ENCODE assay signal across 1 cellular context in genomic region chr7:56081626-56082340, GRCh38.
A peak's percentile ranks its signal among the peaks of the same experiment; 100 is the strongest.
TF ChIP-seq lines count a peak whose summit lies in the region.

No MANE protein-coding gene starts in this region.

TF ChIP-seq in K562, 482 proteins besides CTCF, POLR2A, EP300 and RAD21:
- TF ChIP-seq POLR2G (IDR thresholded peaks at IDR 0.05; ENCODE audit: low read depth, low read length): peak; percentile 22; the same call in 1 of the 2 replicates
- peak; percentile 24; the same call in 1 of the 2 replicates for TF ChIP-seq RBFOX2 (IDR thresholded peaks at IDR 0.05; ENCODE audit: low read depth, low read length)
- TF ChIP-seq ZBTB8A (IDR thresholded peaks at IDR 0.05; ENCODE audit: partially characterized antibody): no peak
- no peak for TF ChIP-seq CBX2 (IDR thresholded peaks at IDR 0.05; ENCODE audit: insufficient read depth, low read length, poor library complexity, severe bottlenecking)
- TF ChIP-seq ZBTB33 (CRISPR knock-in tag; IDR thresholded peaks at IDR 0.05): peak; percentile 26; the same call in 1 of the 2 replicates
- TF ChIP-seq TAF1 (IDR thresholded peaks at IDR 0.05; ENCODE audit: control insufficient read depth, extremely low read depth, insufficient read depth, low read length, severe bottlenecking): no peak
- no peak for TF ChIP-seq ID3 (CRISPR knock-in tag; IDR thresholded peaks at IDR 0.05)
- TF ChIP-seq ID3 (tag; IDR thresholded peaks at IDR 0.05): no peak
